ENCODE assay signal across 9 cellular contexts in genomic region chr12:54680374-54680773, GRCh38. TPM values are rescaled to one million over a fixed set of nuclear protein-coding genes. Genes with fewer than 3 reads are reported as not detected.
DNase-seq lines count a peak whose midpoint lies in the region; ATAC-seq and TF ChIP-seq lines count a peak whose summit lies in the region.
"Had no signal": no experiment of that assay in that cellular context is flagged by ENCODE, and none has a peak within 500 bp of the region (broad histone marks: within the 10 kb centered on the region; RNA-seq: fewer than 3 reads in every experiment).

No MANE protein-coding gene starts in this region.

- H3K4me3 Mint-ChIP-seq in natural killer cell: no peak overlapping the region
- H3K4me3 Mint-ChIP-seq: naive thymus-derived CD8-positive, alpha-beta T cell had no signal

- CTCF ChIA-PET in GM10248 (lab: Yijun Ruan, JAX): interaction anchor here (0.8 to 2.5 kb wide), 16 partner anchors 8 to 508 kb away, joined by 3 to 20 read pairs (median 4); no protein-coding TSS in a partner anchor

- peaks cover 8% of the 10 kb centered on the region; the same call in 1 of the 2 replicates for H3K27me3 ChIP-seq in GM23248 (replicated peaks; ENCODE audit: insufficient read depth)

- TF ChIP-seq CTCF in GM10248 (IDR thresholded peaks at IDR 0.05; ENCODE audit: control extremely low read depth, extremely low read depth, low read depth, missing control alignments) (peak; percentile 24), astrocyte of the spinal cord (IDR thresholded peaks at IDR 0.05; ENCODE audit: low read depth, low read length) (peak; percentile 46), natural killer cell (IDR thresholded peaks at IDR 0.05) (peak; percentile 48)

- no peaks in the 10 kb centered on the region for H3K4me1 Mint-ChIP-seq in natural killer cell

- H4K20me1 ChIP-seq in GM23248 (ENCODE audit: insufficient read depth): no peaks in the 10 kb centered on the region

- H3K4me2 ChIP-seq in GM23248 (ENCODE audit: unreplicated experiment): no peak overlapping the region

- POLR2A ChIA-PET in GM10248 (lab: Yijun Ruan, JAX): no interaction called here

- H3K4me3 ChIP-seq in GM23248: no peak overlapping the region
- H3K4me3 ChIP-seq in astrocyte of the spinal cord (ENCODE audit: low read depth, low read length): no peak overlapping the region

- in situ Hi-C loops in GM23248 (cut with MboI) (no loop called here), astrocyte of the spinal cord (cut with HindIII; ENCODE audit: low sequenced_read_pairs) (no loop called here)

- no peak overlapping the region for H3K27ac ChIP-seq in GM23248

- H3K36me3 Mint-ChIP-seq in natural killer cell: no peaks in the 10 kb centered on the region
- H3K36me3 Mint-ChIP-seq: naive thymus-derived CD8-positive, alpha-beta T cell had no signal

- WGBS in GM23248 (ENCODE audit: low coverage in 1 of 2, low lambda C conversion rate in 2 of 2, missing lambda C conversion rate in 2 of 2), 2 experiments: 0 to 14% methylated on average over 3 of the region's 3 CpGs

- no peaks in the 10 kb centered on the region for H3K9me2 ChIP-seq in GM23248 (ENCODE audit: insufficient read depth)

- H3K9ac ChIP-seq in GM23248: no peak overlapping the region

- H3F3A ChIP-seq in GM23248 (ENCODE audit: insufficient read depth): no peaks in the 10 kb centered on the region

- DNase-seq in GM10248 (ENCODE audit: extremely low spot score) (peak; percentile 39), GM23248 (peak; percentile 17), MV-4-11 (lab: John Stamatoyannopoulos, UW) (peak; percentile 1), astrocyte of the spinal cord (ENCODE audit: low read depth, low spot score) (no peak), natural killer cell (no peak), amygdala (lab: John Stamatoyannopoulos, UW) (no peak), 8988T (no peak)
- no peak for DNase-seq in stimulated activated naive CD4-positive, alpha-beta T cell (lab: John Stamatoyannopoulos, UW)

- no peaks in the 10 kb centered on the region for H3K9me3 Mint-ChIP-seq in natural killer cell
- H3K9me3 Mint-ChIP-seq: naive thymus-derived CD8-positive, alpha-beta T cell had no signal

- no peak overlapping the region for H2AFZ ChIP-seq in GM23248

- no peak overlapping the region for H3K27ac Mint-ChIP-seq in natural killer cell
- H3K27ac Mint-ChIP-seq: naive thymus-derived CD8-positive, alpha-beta T cell had no signal

- ATAC-seq in natural killer cell: peak; percentile 53 to 77 (median 55)
- ATAC-seq: naive thymus-derived CD8-positive, alpha-beta T cell had no signal

- H3K36me3 ChIP-seq in GM23248 (ENCODE audit: low read depth): no peaks in the 10 kb centered on the region

- intact Hi-C loops in natural killer cell (cut with micrococcal nuclease): no loop called here

- no peaks in the 10 kb centered on the region for H3K9me3 ChIP-seq in GM23248 (ENCODE audit: low read depth)

- H3K27me3 Mint-ChIP-seq in natural killer cell (ENCODE audit: low read depth in 2 of 2): peaks cover 44 to 75% of the 10 kb centered on the region in 2 donors

- no peaks in the 10 kb centered on the region for H3K79me2 ChIP-seq in GM23248 (ENCODE audit: insufficient read depth)

- no peaks in the 10 kb centered on the region for H3K4me1 ChIP-seq in GM23248 (ENCODE audit: insufficient read depth)

RNA-seq across cellular contexts. Expression of gene DCD, which starts 32.2 kb away (rescaled TPM):
- not detected in 2 replicates for total RNA-seq in GM23248 (2014; rRNA removed; shearing (Covaris generic))
- polyA plus RNA-seq in GM23248 (2016; fragmentation: Nextera tagmentation; extraction: Ambion mirVana): not detected in 2 replicates
- total RNA-seq in natural killer cell: not detected
- total RNA-seq: naive thymus-derived CD8-positive, alpha-beta T cell had no signal
- polyA plus RNA-seq: naive thymus-derived CD8-positive, alpha-beta T cell had no signal

RNA-seq across cellular contexts. Expression of gene LACRT, which starts 45.7 kb away (rescaled TPM):
- total RNA-seq in GM23248 (2014; rRNA removed; shearing (Covaris generic)): not detected in 2 replicates
- polyA plus RNA-seq in GM23248 (2016; fragmentation: Nextera tagmentation; extraction: Ambion mirVana): not detected in 2 replicates
- total RNA-seq in natural killer cell: not detected
- total RNA-seq: naive thymus-derived CD8-positive, alpha-beta T cell had no signal
- polyA plus RNA-seq: naive thymus-derived CD8-positive, alpha-beta T cell had no signal

Comparison
In these comparisons a context has a peak if more than half of its experiments do, and no peak if none do; other contexts are left out.
1. DNase-seq: peak in GM10248 (single experiment), GM23248 (single experiment) and MV-4-11 (single experiment); none in astrocyte of the spinal cord (single experiment), natural killer cell (single experiment), amygdala (0 of 56), 8988T (single experiment) and stimulated activated naive CD4-positive, alpha-beta T cell (0 of 6).
2. Peak in every context shown above with its lines, with median percentiles within 50 percentile points of each other: CTCF ChIP-seq.